8 cellular contexts compared by ENCODE assay signal in the genomic region with DNA sequence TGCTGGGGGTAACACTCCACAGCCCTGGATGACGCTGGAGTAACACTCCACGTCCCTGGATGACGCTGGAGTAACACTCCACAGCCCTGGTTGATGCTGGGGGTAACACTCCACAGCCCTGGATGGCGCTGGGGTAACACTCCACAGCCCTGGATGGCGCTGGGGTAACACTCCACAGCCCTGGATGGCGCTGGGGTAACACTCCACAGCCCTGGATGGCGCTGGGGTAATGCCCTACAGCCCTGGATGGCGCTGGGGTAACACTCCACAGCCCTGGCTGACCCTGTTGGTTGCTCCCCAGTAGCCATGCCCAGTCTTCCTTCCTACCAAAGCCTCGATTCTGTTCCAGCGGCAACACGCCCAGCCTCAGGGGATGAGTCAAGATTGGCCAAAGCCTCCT. TPM values are rescaled to one million over a fixed set of nuclear protein-coding genes. Genes with fewer than 3 reads are reported as not detected.
DNase-seq lines count a peak whose midpoint lies in the region; ATAC-seq, FAIRE-seq and TF ChIP-seq lines count a peak whose summit lies in the region.
"Not testable (repeated sequence)": the region's sequence is repeated elsewhere in the genome, so short reads cannot be mapped to it uniquely, and the experiment has no call there.

No MANE protein-coding gene starts in this region.

- not testable (repeated sequence) for H3K4me2 ChIP-seq in H1 (ENCODE audit: insufficient read depth in 1 of 2, low read depth in 2 of 2, low read length in 2 of 2); hepatocyte

- DNase-seq in Caki2 (ENCODE audit: low read depth) (peak; percentile 47), H7 (peak; percentile 76), NCI-H226 (peak; percentile 60), H1 (ENCODE audit: low read depth in 1 of 2, low spot score in 2 of 2) (peak in 1 of 2 experiments; percentile 58), hepatocyte (ENCODE audit: low spot score) (peak; percentile 48), pons (ENCODE audit: low spot score) (peak; percentile 45)
- peak; percentile 4 to 10 for DNase-seq in activated CD4-positive, alpha-beta T cell treated with anti-CD3 and anti-CD28 coated beads, Interleukin-2, amount 50 U/mL, for 4 hours

- TF ChIP-seq POLR2A in H1 (IDR thresholded peaks at IDR 0.05; ENCODE audit: control extremely low read depth in 1 of 2, low read depth in 2 of 2, low read length in 2 of 2): not testable (repeated sequence)

- not testable (repeated sequence) for H2BK120ac ChIP-seq in H1 (replicated peaks; ENCODE audit: low read depth, low read length)

- 0 out of 2 replicates have a peak overlapping the region, but pooled peaks have one; percentile 9 for H2BK20ac ChIP-seq in H1 (ENCODE audit: low read length)

- not testable (repeated sequence) for H3K79me2 ChIP-seq in H1 (ENCODE audit: control insufficient read depth in 1 of 2, insufficient read depth in 2 of 2, low read length in 2 of 2); hepatocyte

- H3K27ac ChIP-seq in H1 (ENCODE audit: low read depth, low read length); hepatocyte: not testable (repeated sequence)

- peak overlapping the region; percentile 3 for H3K56ac ChIP-seq in H1 (replicated peaks; ENCODE audit: insufficient read length, low read depth, low read length)

- not testable (repeated sequence) for H4K20me1 ChIP-seq in H1 (replicated peaks in 1 of 2; ENCODE audit: control insufficient read depth in 1 of 2, insufficient read depth in 2 of 2, low read length in 2 of 2); hepatocyte (ENCODE audit: insufficient read depth, poor library complexity, severe bottlenecking)

- peak overlapping the region; percentile 66 for H4K8ac ChIP-seq in H1 (ENCODE audit: extremely low read depth, insufficient read depth, low read length)

- not testable (repeated sequence) for H3K4me1 ChIP-seq in H1 (replicated peaks in 1 of 4; ENCODE audit: control insufficient read depth in 3 of 4, insufficient read depth in 4 of 4, low read length in 3 of 4); hepatocyte (ENCODE audit: insufficient read depth)

- not testable (repeated sequence) for TF ChIP-seq CTCF in H1 (IDR thresholded peaks at IDR 0.05; ENCODE audit: control extremely low read depth in 1 of 3, insufficient read depth in 1 of 3, low read depth in 1 of 3, low read length in 3 of 3); hepatocyte (IDR thresholded peaks at IDR 0.05; ENCODE audit: poor library complexity)

- H3K79me1 ChIP-seq in H1 (ENCODE audit: low read depth, low read length): not testable (repeated sequence)

- H3K9me3 ChIP-seq in H1 (ENCODE audit: insufficient read depth in 2 of 2, low read depth in 1 of 2, low read length in 1 of 2); hepatocyte (ENCODE audit: low read depth): not testable (repeated sequence)

- not testable (repeated sequence) for H2AFZ ChIP-seq in H1 (ENCODE audit: low read length); hepatocyte

- TF ChIP-seq RAD21 in H1 (IDR thresholded peaks at IDR 0.05 in 1 of 2, conservative IDR thresholded peaks at IDR 0.05 in 1 of 2; ENCODE audit: low read depth in 2 of 2, low read length in 2 of 2): not testable (repeated sequence)

- peak; percentile 100 for FAIRE-seq in H1 (lab: Jason Lieb, UNC)

- not testable (repeated sequence) for H3K9me2 ChIP-seq in hepatocyte (replicated peaks; ENCODE audit: insufficient read depth)

- H2AK5ac ChIP-seq in H1 (ENCODE audit: low read depth, low read length): not testable (repeated sequence)

- not testable (repeated sequence) for H3K9ac ChIP-seq in H1 (replicated peaks in 1 of 4; ENCODE audit: extremely low read depth in 1 of 4, low read depth in 3 of 4, low read length in 3 of 4)

- H3K27ac Mint-ChIP-seq in stimulated activated memory B cell treated with anti-CD40 and anti-IgM and Interleukin-4, amounts not matched to agents 10 μg/mL and 1 μg/mL and 100 μg/mL, for 72 hours: not testable (repeated sequence)

- H3K23me2 ChIP-seq in H1 (ENCODE audit: low read depth, low read length): peaks cover 11% of the 10 kb centered on the region; the same call in 1 of the 2 replicates

- not testable (repeated sequence) for H3K36me3 ChIP-seq in H7 (replicated peaks; ENCODE audit: control insufficient read depth, insufficient read depth, low read length); H1 (ENCODE audit: control insufficient read depth in 2 of 4, insufficient read depth in 4 of 4, low read length in 3 of 4); hepatocyte (replicated peaks; ENCODE audit: insufficient read depth, low read depth)

- POLR2A ChIA-PET in H1 (lab: Charles Lee; ENCODE audit: partially characterized antibody): interaction anchor here (0.6 kb wide), 2 partner anchors 197 to 318 kb away, joined by 3 read pairs; no protein-coding TSS in a partner anchor

- 81% methylated on average over 11 of the region's 11 CpGs; no CpG with 5 or more reads in 1 of the 2 experiments for WGBS in H1 (ENCODE audit: extremely low coverage in 1 of 2, insufficient coverage in 1 of 2, insufficient read length in 1 of 2, insufficient replicate concordance in 2 of 2, low coverage in 1 of 2, low lambda C conversion rate in 2 of 2, missing lambda C conversion rate in 1 of 2), 2 experiments
- WGBS in hepatocyte (ENCODE audit: low lambda C conversion rate, missing lambda C conversion rate): 90% methylated on average over 11 of the region's 11 CpGs

- CTCF ChIA-PET in H1 (lab: Charles Lee; ENCODE audit: partially characterized antibody): interaction anchor here (1.0 to 9.5 kb wide), 4 partner anchors 8 to 305 kb away, joined by 3 to 131 read pairs (median 14); no protein-coding TSS in a partner anchor

- H3K4me3 Mint-ChIP-seq in stimulated activated memory B cell treated with anti-CD40 and anti-IgM and Interleukin-4, amounts not matched to agents 10 μg/mL and 1 μg/mL and 100 μg/mL, for 72 hours: not testable (repeated sequence)

- peak overlapping the region; percentile 32; the same call in 1 of the 2 replicates for H3K18ac ChIP-seq in H1 (ENCODE audit: extremely low read depth, low read length)

- H3K27me3 ChIP-seq in H7 (ENCODE audit: control insufficient read depth, insufficient read depth, low read length) (peaks cover 19% of the 10 kb centered on the region), H1 (replicated peaks in 1 of 4; ENCODE audit: control insufficient read depth in 3 of 4, extremely low read depth in 1 of 4, insufficient read depth in 3 of 4, low read length in 3 of 4) (peaks cover 13 to 28% (median 22%) of the 10 kb centered on the region in 4 experiments), hepatocyte (peaks cover 32% of the 10 kb centered on the region)

- not testable (repeated sequence) for H3K4ac ChIP-seq in H1 (replicated peaks; ENCODE audit: insufficient read length, low read depth, low read length)

- not testable (repeated sequence) for H3K23ac ChIP-seq in H1 (ENCODE audit: insufficient read length)

- ATAC-seq in stimulated activated memory B cell treated with anti-CD40 and anti-IgM and Interleukin-4, amounts not matched to agents 10 μg/mL and 1 μg/mL and 100 μg/mL, for 72 hours: peak; percentile 60

- H2BK15ac ChIP-seq in H1 (ENCODE audit: low read length): peak overlapping the region; percentile 18; the same call in 1 of the 2 replicates

- not testable (repeated sequence) for H3K4me1 Mint-ChIP-seq in stimulated activated memory B cell treated with anti-CD40 and anti-IgM and Interleukin-4, amounts not matched to agents 10 μg/mL and 1 μg/mL and 100 μg/mL, for 72 hours

- not testable (repeated sequence) for H3K36me3 Mint-ChIP-seq in stimulated activated memory B cell treated with anti-CD40 and anti-IgM and Interleukin-4, amounts not matched to agents 10 μg/mL and 1 μg/mL and 100 μg/mL, for 72 hours

- H4K91ac ChIP-seq in H1 (replicated peaks; ENCODE audit: insufficient read length, low read length): peak overlapping the region; percentile 9

- H3K14ac ChIP-seq in H1 (ENCODE audit: insufficient read length): not testable (repeated sequence)

- not testable (repeated sequence) for H3K9me3 Mint-ChIP-seq in stimulated activated memory B cell treated with anti-CD40 and anti-IgM and Interleukin-4, amounts not matched to agents 10 μg/mL and 1 μg/mL and 100 μg/mL, for 72 hours

- not testable (repeated sequence) for H3K4me3 ChIP-seq in H7 (ENCODE audit: insufficient read depth, low read depth, low read length); H1 (ENCODE audit: extremely low read depth in 1 of 4, insufficient read depth in 2 of 4, low read depth in 3 of 4, low read length in 4 of 4); hepatocyte

- TF ChIP-seq EP300 in H1 (IDR thresholded peaks at IDR 0.05; ENCODE audit: borderline replicate concordance in 1 of 2, low read depth in 2 of 2, low read length in 2 of 2): not testable (repeated sequence)

- not testable (repeated sequence) for H4K5ac ChIP-seq in H1 (ENCODE audit: insufficient read length, low read depth, low read length)

- in situ Hi-C loops in Caki2 (cut with HindIII; ENCODE audit: low pct_unique_long_range_greater_than_20kb, low sequenced_read_pairs): not testable (repeated sequence)

- peaks cover 28% of the 10 kb centered on the region for H3K27me3 Mint-ChIP-seq in stimulated activated memory B cell treated with anti-CD40 and anti-IgM and Interleukin-4, amounts not matched to agents 10 μg/mL and 1 μg/mL and 100 μg/mL, for 72 hours

- peak overlapping the region; percentile 72; the same call in 1 of the 2 replicates for H2BK5ac ChIP-seq in H1 (ENCODE audit: low read depth, low read length)

- H2BK12ac ChIP-seq in H1 (ENCODE audit: low read depth, low read length): peak overlapping the region; percentile 63; the same call in 1 of the 2 replicates

RNA-seq across cellular contexts. Expression of a gene that starts 4.7 kb away (rescaled TPM):
- 1.2 and 1.9 TPM in 2 replicates for total RNA-seq in Caki2 (2014; rRNA removed; shearing (Covaris generic); ENCODE audit: low replicate concordance)
- 15.0 and 18.0 TPM in 2 replicates for total RNA-seq in H7 (2014; rRNA removed; shearing (Covaris generic))
- total RNA-seq in H1 (2021; fragmentation: NEBNext Ultra II Directional; extraction: Animal tissue kit (Norgen Biotek cat#: 25700)): 4.7 and 5.9 TPM in 2 replicates
- 3.1 and 3.4 TPM in 2 replicates for polyA plus RNA-seq in H1 (2011; rRNA removed)
- 3.7 TPM for polyA plus RNA-seq in H1 (2011; cell fraction: cytosol; rRNA removed)
- 13.1 TPM for polyA plus RNA-seq in H1 (2011; cell fraction: nucleus; rRNA removed)
- 3.3 to 7.6 TPM (median 5.1 TPM) in 4 replicates for polyA plus RNA-seq in H1 (2012, experiment 1 of 2)
- polyA plus RNA-seq in H1 (2012, experiment 2 of 2): 2.5 TPM
- polyA plus RNA-seq in H1 (2013, experiment 1 of 2): 11.9 TPM
- polyA plus RNA-seq in H1 (2013, experiment 2 of 2): 11.9 TPM
- polyA minus RNA-seq in H1 (2011; rRNA and poly(A)+ RNA removed): 0.66 TPM in 2 replicates
- polyA minus RNA-seq in H1 (2011; cell fraction: cytosol; rRNA and poly(A)+ RNA removed): 3.5 TPM
- 2.7 TPM for polyA minus RNA-seq in H1 (2011; cell fraction: nucleus; rRNA and poly(A)+ RNA removed)
- 0.84 and 5.1 TPM in 2 replicates for total RNA-seq in hepatocyte
- 1.1 and 2.7 TPM in 2 replicates for polyA plus RNA-seq in hepatocyte

RNA-seq across cellular contexts. Expression of a gene that starts 41.4 kb away (rescaled TPM):
- total RNA-seq in Caki2 (2014; rRNA removed; shearing (Covaris generic); ENCODE audit: low replicate concordance): 2.3 and 9.8 TPM in 2 replicates
- total RNA-seq in H7 (2014; rRNA removed; shearing (Covaris generic)): 6.1 and 11.2 TPM in 2 replicates
- 11.0 and 12.6 TPM in 2 replicates for total RNA-seq in H1 (2021; fragmentation: NEBNext Ultra II Directional; extraction: Animal tissue kit (Norgen Biotek cat#: 25700))
- polyA plus RNA-seq in H1 (2011; rRNA removed) (4.2 and 8.1 TPM in 2 replicates), hepatocyte (17.9 and 21.7 TPM in 2 replicates)
- 9.4 TPM for polyA plus RNA-seq in H1 (2011; cell fraction: cytosol; rRNA removed)
- polyA plus RNA-seq in H1 (2011; cell fraction: nucleus; rRNA removed): 9.1 TPM
- polyA plus RNA-seq in H1 (2012, experiment 1 of 2): 9.2 to 18.8 TPM (median 11.7 TPM) in 4 replicates
- 0.52 TPM for polyA plus RNA-seq in H1 (2012, experiment 2 of 2)
- 10.7 TPM for polyA plus RNA-seq in H1 (2013, experiment 1 of 2)
- 9.1 TPM for polyA plus RNA-seq in H1 (2013, experiment 2 of 2)
- 17.7 and 27.7 TPM in 2 replicates for polyA minus RNA-seq in H1 (2011; rRNA and poly(A)+ RNA removed)
- 6.9 TPM for polyA minus RNA-seq in H1 (2011; cell fraction: cytosol; rRNA and poly(A)+ RNA removed)
- polyA minus RNA-seq in H1 (2011; cell fraction: nucleus; rRNA and poly(A)+ RNA removed): 47.4 TPM
- total RNA-seq in hepatocyte: 28.4 and 29.9 TPM in 2 replicates
